Comparison of ENCODE assay signal across 8 cellular contexts in genomic region chr2:28821295-28821958, GRCh38. TPM values are rescaled to one million over a fixed set of nuclear protein-coding genes. Genes with fewer than 3 reads are reported as not detected.
DNase-seq lines count a peak whose midpoint lies in the region; ATAC-seq and FAIRE-seq lines count a peak whose summit lies in the region.

No MANE protein-coding gene starts in this region.

- peak; percentile 82 for DNase-seq in ELF-1 (ENCODE audit: low read depth, low spot score)
- peak; percentile 60 for DNase-seq in HTR-8/SVneo (ENCODE audit: insufficient read length, low spot score)
- DNase-seq in RKO (ENCODE audit: low spot score): peak; percentile 76
- peak; percentile 7 for DNase-seq in activated effector memory CD4-positive, alpha-beta T cell treated with Interleukin-2 at 50 U/mL for 16 hours
- peak; percentile 64 for DNase-seq in glomerular endothelial cell (ENCODE audit: extremely low read depth, low read depth, low spot score)
- DNase-seq in renal cortical epithelial cell (ENCODE audit: low read depth): peak; percentile 73
- no peak for DNase-seq in NCI-H446 treated with DMSO at 0.1 percent for 48 hours (lab: John Stamatoyannopoulos, UW)

- peak; percentile 40 for FAIRE-seq in HTR-8/SVneo (lab: Jason Lieb, UNC)

- no peak for ATAC-seq in HG03521 (IDR thresholded peaks at IDR 0.05; ENCODE audit: unreplicated experiment)

RNA-seq across cellular contexts. Expression of gene SPDYA, which starts 10.8 kb away (rescaled TPM):
- 0.39 TPM in 1 of 2 replicates, not detected in the other for total RNA-seq in glomerular endothelial cell
- 0.69 and 3.5 TPM in 2 replicates for total RNA-seq in renal cortical epithelial cell

RNA-seq across cellular contexts. Expression of gene TRMT61B, which starts 48.7 kb away (rescaled TPM):
- total RNA-seq in glomerular endothelial cell: 7.9 and 9.4 TPM in 2 replicates
- total RNA-seq in renal cortical epithelial cell: 13.4 and 23.8 TPM in 2 replicates
